Comparison of ENCODE assay signal across 4 cellular contexts in genomic region chr3:125910851-125911250, GRCh38. TPM values are rescaled to one million over a fixed set of nuclear protein-coding genes. Genes with fewer than 3 reads are reported as not detected.
"Had no signal": no experiment of that assay in that cellular context is flagged by ENCODE, and none has a peak within 500 bp of the region (broad histone marks: within the 10 kb centered on the region; RNA-seq: fewer than 3 reads in every experiment).

No MANE protein-coding gene starts in this region.

RNA-seq across cellular contexts. Expression of gene ROPN1B, which starts 58.1 kb away (rescaled TPM):
- total RNA-seq: GM23338, H1, H9 had no signal
- polyA plus RNA-seq: GM23338, IgD-negative memory B cell had no signal
